Comparison of ENCODE assay signal across 8 cellular contexts in genomic region chr5:122078116-122078865, GRCh38. TPM values are rescaled to one million over a fixed set of nuclear protein-coding genes. Genes with fewer than 3 reads are reported as not detected.
DNase-seq lines count a peak whose midpoint lies in the region; ATAC-seq, FAIRE-seq and TF ChIP-seq lines count a peak whose summit lies in the region.

A gene with protein sequence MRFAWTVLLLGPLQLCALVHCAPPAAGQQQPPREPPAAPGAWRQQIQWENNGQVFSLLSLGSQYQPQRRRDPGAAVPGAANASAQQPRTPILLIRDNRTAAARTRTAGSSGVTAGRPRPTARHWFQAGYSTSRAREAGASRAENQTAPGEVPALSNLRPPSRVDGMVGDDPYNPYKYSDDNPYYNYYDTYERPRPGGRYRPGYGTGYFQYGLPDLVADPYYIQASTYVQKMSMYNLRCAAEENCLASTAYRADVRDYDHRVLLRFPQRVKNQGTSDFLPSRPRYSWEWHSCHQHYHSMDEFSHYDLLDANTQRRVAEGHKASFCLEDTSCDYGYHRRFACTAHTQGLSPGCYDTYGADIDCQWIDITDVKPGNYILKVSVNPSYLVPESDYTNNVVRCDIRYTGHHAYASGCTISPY (minus strand): TSS chr5:122078259. CDS start chr5:122077985, 274 bp downstream.

- peak within 1 kb of the TSS; percentile 55 for H3K4me3 ChIP-seq in A549
- H3K4me3 ChIP-seq in NT2/D1 (ENCODE audit: insufficient read length, low read depth), result peak within 1 kb of the TSS; percentile 60
- H3K4me3 ChIP-seq in stomach, result peak within 1 kb of the TSS; percentile 56 to 73 (median 66)

- H3K36me3 ChIP-seq in NT2/D1 (ENCODE audit: insufficient read depth, insufficient read length, low read length) (peaks cover 12% of the 10 kb centered on the region), stomach (no peaks in the 10 kb centered on the region)

- whole genome bisulfite sequencing in A549 (ENCODE audit: missing lambda C conversion rate), result 63% methylated on average over 32 of the region's 33 CpGs
- WGBS in stomach, 5 donors, result 0 to 4% (median 1%) methylated on average over 27 to 33 of the region's 33 CpGs

- POLR2A ChIA-PET in A549 (lab: Yijun Ruan, JAX), result no interaction called here

- intact Hi-C loops in stomach (cut with DNase I; ENCODE audit: low total_unique reads), result no loop called here

- TF ChIP-seq EP300 in A549 (IDR thresholded peaks at IDR 0.05), result no peak
- TF ChIP-seq EP300 in stomach (IDR thresholded peaks at IDR 0.05), result no peak

- DNase-seq in A549 (ENCODE audit: low read depth in 1 of 2, low spot score in 1 of 2) (peak in 1 of 2 experiments; percentile 13), GM12891 (ENCODE audit: insufficient read length, low spot score) (no peak), NT2/D1 (ENCODE audit: low read depth, low spot score) (no peak), dedifferentiated amniotic fluid mesenchymal stem cell (ENCODE audit: extremely low spot score) (peak; percentile 94), left kidney (ENCODE audit: low read depth, low spot score) (peak; percentile 92), stomach (peak; percentile 50), superior temporal gyrus (ENCODE audit: extremely low spot score) (no peak)

- CTCF ChIA-PET in A549 (lab: Yijun Ruan, JAX), result interaction anchor here (0.6 to 3.8 kb wide), 9 partner anchors 10 to 117 kb away, joined by 3 to 36 read pairs (median 4); no protein-coding TSS in a partner anchor

- FAIRE-seq in A549 (lab: Jason Lieb, UNC) (no peak), GM12891 (lab: Jason Lieb, UNC) (peak; percentile 52)

- H3K4me1 ChIP-seq in A549 (peaks cover 11% of the 10 kb centered on the region; the same call in 1 of the 3 replicates), NT2/D1 (ENCODE audit: insufficient read depth, insufficient read length) (no peaks in the 10 kb centered on the region), stomach (peaks cover 10 to 31% (median 24%) of the 10 kb centered on the region in 4 donors)

- TF ChIP-seq POLR2A in A549 (IDR thresholded peaks at IDR 0.05; ENCODE audit: low read length) (no peak), GM12891 (IDR thresholded peaks at IDR 0.05; ENCODE audit: low read depth, low read length) (no peak), stomach (IDR thresholded peaks at IDR 0.05) (no peak)

- H3K9me3 ChIP-seq in A549 (no peaks in the 10 kb centered on the region), NT2/D1 (ENCODE audit: insufficient read depth, low read length) (no peaks in the 10 kb centered on the region), stomach (no peaks in the 10 kb centered on the region)

- H3K27me3 ChIP-seq in NT2/D1 (ENCODE audit: insufficient read depth, insufficient read length) (peaks cover 33% of the 10 kb centered on the region), stomach (peaks cover 0 to 26% (median 19%) of the 10 kb centered on the region in 3 donors)

- peak within 1 kb of the TSS; percentile 100 for H3K4me2 ChIP-seq in A549

- TF ChIP-seq CTCF in A549 (IDR thresholded peaks at IDR 0.05) (no peak), stomach (IDR thresholded peaks at IDR 0.05) (no peak)

- peak within 1 kb of the TSS; percentile 69 for H3K9ac ChIP-seq in NT2/D1 (ENCODE audit: insufficient read length, low read depth)

- H3K27ac ChIP-seq in A549 (peak within 1 kb of the TSS; percentile 12 to 33; a peak in 5 of 6 replicates), stomach (peak within 1 kb of the TSS; percentile 49 to 80 (median 72))

- TF ChIP-seq RAD21 in A549 (conservative IDR thresholded peaks at IDR 0.05 in 1 of 2, IDR thresholded peaks at IDR 0.05 in 1 of 2), result no peak

- ATAC-seq in A549 (peak; percentile 21 to 31; a peak in 3 of 6 replicates), HG03159 (IDR thresholded peaks at IDR 0.05; ENCODE audit: unreplicated experiment) (no peak)

TF ChIP-seq in A549, 52 proteins besides CTCF, POLR2A, EP300 and RAD21:
- TF ChIP-seq ESRRA (IDR thresholded peaks at IDR 0.05; ENCODE audit: borderline replicate concordance, low read length) (no peak), HOXB5 (CRISPR knock-in tag; IDR thresholded peaks at IDR 0.05) (no peak), NR3C1 (IDR thresholded peaks at IDR 0.05) (no peak), RCOR1 (IDR thresholded peaks at IDR 0.05; ENCODE audit: low read depth, low read length) (no peak), KDM5A (IDR thresholded peaks at IDR 0.05) (no peak), FOXS1 (CRISPR knock-in tag; IDR thresholded peaks at IDR 0.05) (no peak), ZSCAN20 (CRISPR knock-in tag; IDR thresholded peaks at IDR 0.05) (no peak), ZC3H11A (IDR thresholded peaks at IDR 0.05) (no peak)

TF ChIP-seq in GM12891, 5 proteins besides CTCF, POLR2A, EP300 and RAD21:
- TF ChIP-seq TAF1 (IDR thresholded peaks at IDR 0.05; ENCODE audit: low read depth, low read length), result no peak
- TF ChIP-seq POLR2AphosphoS5 (IDR thresholded peaks at IDR 0.05; ENCODE audit: low read depth, low read length), result no peak
- no peak for TF ChIP-seq SPI1 (IDR thresholded peaks at IDR 0.05; ENCODE audit: low read depth, low read length)
- TF ChIP-seq PAX5 (IDR thresholded peaks at IDR 0.05; ENCODE audit: insufficient read depth, low read length, severe bottlenecking), result no peak
- TF ChIP-seq POU2F2 (IDR thresholded peaks at IDR 0.05; ENCODE audit: low read depth, low read length), result no peak
TF ChIP-seq in GM12891: peak in this region for 0.

RNA-seq across cellular contexts. Expression of the gene that starts here (rescaled TPM):
- polyA plus RNA-seq in A549 (2011; rRNA removed), result 0.34 and 0.46 TPM in 2 replicates
- 0.04 and 0.16 TPM in 2 replicates for polyA plus RNA-seq in A549 (2012; cell fraction: cytosol; rRNA removed)
- polyA plus RNA-seq in A549 (2012; cell fraction: nucleus; rRNA removed), result 0.12 and 0.17 TPM in 2 replicates
- polyA plus RNA-seq in A549 (2017; fragmentation: RNase III; extraction: RNeasy Plus Mini Kit Qiagen cat#74134 plus additional on column Dnase treatment), result 0.13 to 0.36 TPM (median 0.17 TPM) in 3 replicates
- polyA minus RNA-seq in A549 (2011; rRNA and poly(A)+ RNA removed), result 0.99 and 1.3 TPM in 2 replicates
- polyA plus RNA-seq in GM12891 (2012; ENCODE audit: low read depth, missing spikeins), result 0.19 TPM
- total RNA-seq in stomach, result 10 to 100 TPM in 2 of 5 donors, 1 to 10 TPM in 3; 4.5 to 31.4 (median 8.2) TPM
- 1 to 10 TPM; 1.1 to 4.3 (median 2.7) TPM for polyA plus RNA-seq in stomach

Comparison
In these comparisons a context has a peak if more than half of its experiments do, and no peak if none do; other contexts are left out.
1. DNase-seq: peak in dedifferentiated amniotic fluid mesenchymal stem cell (single experiment), left kidney (single experiment) and stomach (single experiment); none in GM12891 (single experiment), NT2/D1 (single experiment) and superior temporal gyrus (single experiment).
2. Peak in every context shown above with its lines, with median percentiles within 50 percentile points of each other: H3K4me3 ChIP-seq.